In genomic region chr10:77972148-77972547, GRCh38 we compare ENCODE assay signal across 15 cellular contexts. TPM values are rescaled to one million over a fixed set of nuclear protein-coding genes. Genes with fewer than 3 reads are reported as not detected.
DNase-seq lines count a peak whose midpoint lies in the region; ATAC-seq and TF ChIP-seq lines count a peak whose summit lies in the region.
"Had no signal": no experiment of that assay in that cellular context is flagged by ENCODE, and none has a peak within 500 bp of the region (broad histone marks: within the 10 kb centered on the region; RNA-seq: fewer than 3 reads in every experiment).

No MANE protein-coding gene starts in this region.

- CTCF ChIA-PET in activated CD4-positive, alpha-beta T cell treated with anti-CD3 and anti-CD28 coated beads, Interleukin-2, amount 10 ng/mL, durations not matched to agents 7 days and 5 days (lab: Charles Lee) = interaction anchor here (1.5 kb wide), 1 partner anchor 14 kb away, joined by 3 read pairs; no protein-coding TSS in a partner anchor

- no peak for ATAC-seq in central memory CD8-positive, alpha-beta T cell (replicated peaks; ENCODE audit: extremely low read depth, poor library complexity, severe bottlenecking)

- H3K36me3 ChIP-seq in osteoblast (ENCODE audit: insufficient read depth, low read length) (peaks cover 15% of the 10 kb centered on the region), transverse colon (peaks cover 0 to 7% (median 2%) of the 10 kb centered on the region in 4 donors)

- H3K4me1 Mint-ChIP-seq in activated CD4-positive, alpha-beta T cell treated with anti-CD3 and anti-CD28 coated beads, Interleukin-2, amount 10 ng/mL, durations not matched to agents 7 days and 5 days = peaks cover 12% of the 10 kb centered on the region
- no peaks in the 10 kb centered on the region for H3K4me1 Mint-ChIP-seq in central memory CD8-positive, alpha-beta T cell

- TF ChIP-seq EP300 in transverse colon (IDR thresholded peaks at IDR 0.05; ENCODE audit: low read depth) = no peak

- peak overlapping the region; percentile 71 for H3K27ac ChIP-seq in osteoblast (ENCODE audit: low read depth, low read length)
- H3K27ac ChIP-seq in transverse colon = peak overlapping the region; percentile 75 to 81 (median 78)

- no peaks in the 10 kb centered on the region for H3K9me3 Mint-ChIP-seq in activated CD4-positive, alpha-beta T cell treated with anti-CD3 and anti-CD28 coated beads, Interleukin-2, amount 10 ng/mL, durations not matched to agents 7 days and 5 days
- no peaks in the 10 kb centered on the region for H3K9me3 Mint-ChIP-seq in central memory CD8-positive, alpha-beta T cell
- H3K9me3 Mint-ChIP-seq: CD4-positive, CD25-positive, alpha-beta regulatory T cell; neural crest cell had no signal

- POLR2A ChIA-PET in activated CD4-positive, alpha-beta T cell treated with anti-CD3 and anti-CD28 coated beads, Interleukin-2, amount 10 ng/mL, durations not matched to agents 7 days and 5 days (lab: Charles Lee) = no interaction called here

- no peaks in the 10 kb centered on the region for H3K27me3 Mint-ChIP-seq in activated CD4-positive, alpha-beta T cell treated with anti-CD3 and anti-CD28 coated beads, Interleukin-2, amount 10 ng/mL, durations not matched to agents 7 days and 5 days
- H3K27me3 Mint-ChIP-seq in central memory CD8-positive, alpha-beta T cell = no peaks in the 10 kb centered on the region
- H3K27me3 Mint-ChIP-seq: CD4-positive, CD25-positive, alpha-beta regulatory T cell had no signal

- TF ChIP-seq CTCF in osteoblast (IDR thresholded peaks at IDR 0.05; ENCODE audit: extremely low read depth, low read depth, low read length) (no peak), transverse colon (IDR thresholded peaks at IDR 0.05) (no peak)

- H3K79me2 ChIP-seq in osteoblast (ENCODE audit: insufficient read depth, low read length) = no peaks in the 10 kb centered on the region

- H2AFZ ChIP-seq in osteoblast (ENCODE audit: low read length) = no peak overlapping the region

- WGBS in transverse colon (ENCODE audit: low coverage in 1 of 2), 2 donors = 71 to 81% methylated on average over 5 of the region's 5 CpGs

- peaks cover 12% of the 10 kb centered on the region for H3K4me1 ChIP-seq in osteoblast (ENCODE audit: insufficient read depth, low read length)
- H3K4me1 ChIP-seq in transverse colon = peaks cover 0 to 25% (median 8%) of the 10 kb centered on the region in 4 donors

- TF ChIP-seq POLR2A in transverse colon (IDR thresholded peaks at IDR 0.05) = no peak

- H3K4me3 Mint-ChIP-seq in activated CD4-positive, alpha-beta T cell treated with anti-CD3 and anti-CD28 coated beads, Interleukin-2, amount 10 ng/mL, durations not matched to agents 7 days and 5 days = no peak overlapping the region
- H3K4me3 Mint-ChIP-seq in central memory CD8-positive, alpha-beta T cell = no peak overlapping the region
- H3K4me3 Mint-ChIP-seq: CD4-positive, CD25-positive, alpha-beta regulatory T cell had no signal

- in situ Hi-C loops in transverse colon (cut with MboI; ENCODE audit: low pct_ligation_motif_present in 1 of 4, low pct_unique_long_range_greater_than_20kb in 1 of 4, low sequenced_read_pairs in 3 of 4) = loop anchor here in 1 of 4 donors (25.0 kb wide), 1 partner anchor 110 kb away; no protein-coding TSS in a partner anchor

- H3K36me3 Mint-ChIP-seq in activated CD4-positive, alpha-beta T cell treated with anti-CD3 and anti-CD28 coated beads, Interleukin-2, amount 10 ng/mL, durations not matched to agents 7 days and 5 days (ENCODE audit: low read depth) = peaks cover 16% of the 10 kb centered on the region
- H3K36me3 Mint-ChIP-seq in central memory CD8-positive, alpha-beta T cell (ENCODE audit: insufficient read depth) = peaks cover 8% of the 10 kb centered on the region

- H3K4me3 ChIP-seq in osteoblast (ENCODE audit: insufficient read depth, low read length) (no peak overlapping the region), transverse colon (no peak overlapping the region)
- H3K4me3 ChIP-seq: testis had no signal

- DNase-seq in activated CD4-positive, alpha-beta T cell treated with anti-CD3 and anti-CD28 coated beads, Interleukin-2, amount 10 ng/mL, durations not matched to agents 7 days and 5 days = no peak
- DNase-seq in activated CD4-positive, alpha-beta T cell treated with anti-CD3 and anti-CD28 coated beads, Interleukin-2, amount 50 U/mL, for 48 hours = no peak
- no peak for DNase-seq in central memory CD8-positive, alpha-beta T cell (ENCODE audit: low spot score in 2 of 2)
- DNase-seq in osteoblast (ENCODE audit: insufficient read length, low spot score, missing footprints) = no peak
- DNase-seq in transverse colon = no peak
- no peak for DNase-seq in activated naive CD4-positive, alpha-beta T cell (lab: John Stamatoyannopoulos, UW)
- DNase-seq in iPS-NIHi7 (ENCODE audit: extremely low spot score) = no peak
- no peak for DNase-seq in NCI-H1105 (lab: John Stamatoyannopoulos, UW)
- DNase-seq: activated CD8-positive, alpha-beta memory T cell treated with anti-CD3 and anti-CD28 coated beads for 24 hours; aorta; CD4-positive, CD25-positive, alpha-beta regulatory T cell; islet precursor cell; stimulated activated CD4-positive, alpha-beta T cell treated with anti-CD3 and anti-CD28 coated beads, Interleukin-2, amount 100 ng/mL, for 48 hours; testis had no signal

- H4K20me1 ChIP-seq in osteoblast (ENCODE audit: insufficient read depth, low read length) = no peaks in the 10 kb centered on the region

- H3K27me3 ChIP-seq in osteoblast (ENCODE audit: insufficient read depth, low read length) (no peaks in the 10 kb centered on the region), transverse colon (no peaks in the 10 kb centered on the region)
- H3K27me3 ChIP-seq: testis had no signal

- peak overlapping the region; percentile 73 for H3K27ac Mint-ChIP-seq in activated CD4-positive, alpha-beta T cell treated with anti-CD3 and anti-CD28 coated beads, Interleukin-2, amount 10 ng/mL, durations not matched to agents 7 days and 5 days
- H3K27ac Mint-ChIP-seq in central memory CD8-positive, alpha-beta T cell (ENCODE audit: low read depth) = peak overlapping the region; percentile 49

- H3K9me3 ChIP-seq in osteoblast (ENCODE audit: low read depth, low read length) (no peaks in the 10 kb centered on the region), transverse colon (no peaks in the 10 kb centered on the region)
- H3K9me3 ChIP-seq: testis had no signal

- H3K4me2 ChIP-seq in osteoblast (ENCODE audit: insufficient read depth, low read length) = no peak overlapping the region

- intact Hi-C loops in transverse colon (cut with DNase I; ENCODE audit: low total_unique reads) = loop anchor here (5.0 to 10.0 kb wide), 2 partner anchors 47 to 125 kb away; partner anchors contain the start of gene DLG5

RNA-seq across cellular contexts. Expression of gene DLG5, which starts 45.6 kb away (rescaled TPM):
- 1 to 10 TPM; 2.8 to 2.9 TPM for total RNA-seq in activated CD4-positive, alpha-beta T cell treated with anti-CD3 and anti-CD28 coated beads, Interleukin-2, amount 10 ng/mL, durations not matched to agents 7 days and 5 days
- total RNA-seq in osteoblast (51.4 and 51.6 TPM in 2 replicates), transverse colon (10 to 100 TPM; 31.4 to 90.1 (median 44.6) TPM)

RNA-seq across cellular contexts. Expression of gene POLR3A, which starts 57.2 kb away (rescaled TPM):
- total RNA-seq in activated CD4-positive, alpha-beta T cell treated with anti-CD3 and anti-CD28 coated beads, Interleukin-2, amount 10 ng/mL, durations not matched to agents 7 days and 5 days = 10 to 100 TPM; 18.1 to 18.8 TPM
- total RNA-seq in osteoblast (11.9 and 16.2 TPM in 2 replicates), transverse colon (10 to 100 TPM in 3 of 4 donors, 1 to 10 TPM in 1; 8.0 to 16.8 (median 13.1) TPM)

Comparison
In these comparisons a context has a peak if more than half of its experiments do, and no peak if none do; other contexts are left out.
1. RNA of gene DLG5, which starts 45.6 kb away (total RNA-seq): 31.4 to 90.1 TPM in transverse colon and 51.4 to 51.6 TPM in osteoblast; 2.8 to 2.9 TPM in activated CD4-positive, alpha-beta T cell treated with anti-CD3 and anti-CD28 coated beads, Interleukin-2, amount 10 ng/mL, durations not matched to agents 7 days and 5 days; every median in the first group is over 4 times any median in the second.